9 cellular contexts compared by ENCODE assay signal in the genomic region with DNA sequence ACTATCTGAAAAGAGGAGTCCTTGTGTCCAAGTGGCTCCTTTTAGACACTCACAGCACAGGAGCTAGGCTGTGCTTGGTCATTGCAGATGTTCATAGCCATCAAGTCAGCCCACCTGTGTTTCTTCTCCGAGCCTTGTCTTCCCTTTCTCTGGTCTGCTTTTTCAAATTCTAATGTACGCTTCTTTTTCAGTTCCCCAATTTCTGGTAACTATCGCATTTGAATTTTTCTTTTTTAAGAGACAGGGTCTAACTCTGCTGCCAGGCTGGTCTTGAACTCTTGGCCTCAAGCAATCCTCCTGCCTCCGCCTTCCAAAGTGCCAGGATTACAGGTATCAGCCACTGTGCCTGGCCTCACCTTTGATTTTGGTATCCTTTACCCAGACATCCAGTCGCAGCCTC. TPM values are rescaled to one million over a fixed set of nuclear protein-coding genes. Genes with fewer than 3 reads are reported as not detected.
DNase-seq lines count a peak whose midpoint lies in the region; ATAC-seq and TF ChIP-seq lines count a peak whose summit lies in the region.
"Had no signal": no experiment of that assay in that cellular context is flagged by ENCODE, and none has a peak within 500 bp of the region (broad histone marks: within the 10 kb centered on the region; RNA-seq: fewer than 3 reads in every experiment).

No MANE protein-coding gene starts in this region.

- POLR2A ChIA-PET in GM10248 (lab: Yijun Ruan, JAX), result interaction anchor here (0.5 to 1.0 kb wide), 2 partner anchors 10 to 30 kb away, joined by 3 read pairs; no protein-coding TSS in a partner anchor
- POLR2A ChIA-PET in activated CD8-positive, alpha-beta T cell treated with anti-CD3 and anti-CD28 coated beads, Interleukin-2, amount 10 ng/mL, durations not matched to agents 7 days and 5 days (lab: Charles Lee), result interaction anchor here (1.0 kb wide), 1 partner anchor 11 kb away, joined by 4 read pairs; no protein-coding TSS in a partner anchor

- peak overlapping the region; percentile 35 for H3K27ac Mint-ChIP-seq in activated CD8-positive, alpha-beta T cell treated with anti-CD3 and anti-CD28 coated beads, Interleukin-2, amount 10 ng/mL, durations not matched to agents 7 days and 5 days
- no peak overlapping the region for H3K27ac Mint-ChIP-seq in mesothelial cell of epicardium
- peak overlapping the region in 1 of 2 donors; percentile 32 for H3K27ac Mint-ChIP-seq in stimulated activated naive CD8-positive, alpha-beta T cell treated with anti-CD3 and anti-CD28 coated beads, Interleukin-15, amount 100 ng/mL, for 72 hours

- CTCF ChIA-PET in GM10248 (lab: Yijun Ruan, JAX), result interaction anchor here (1.2 to 2.0 kb wide), 4 partner anchors 10 to 18 kb away, joined by 5 to 8 read pairs (median 6); no protein-coding TSS in a partner anchor
- CTCF ChIA-PET in activated CD8-positive, alpha-beta T cell treated with anti-CD3 and anti-CD28 coated beads, Interleukin-2, amount 10 ng/mL, durations not matched to agents 7 days and 5 days (lab: Charles Lee), result no interaction called here

- H3K27me3 Mint-ChIP-seq in activated CD8-positive, alpha-beta T cell treated with anti-CD3 and anti-CD28 coated beads, Interleukin-2, amount 10 ng/mL, durations not matched to agents 7 days and 5 days (ENCODE audit: low read depth), result no peaks in the 10 kb centered on the region
- no peaks in the 10 kb centered on the region for H3K27me3 Mint-ChIP-seq in mesothelial cell of epicardium (ENCODE audit: low read depth)
- no peaks in the 10 kb centered on the region for H3K27me3 Mint-ChIP-seq in stimulated activated naive CD8-positive, alpha-beta T cell treated with anti-CD3 and anti-CD28 coated beads, Interleukin-15, amount 100 ng/mL, for 72 hours

- no peak overlapping the region for H3K4me3 Mint-ChIP-seq in activated CD8-positive, alpha-beta T cell treated with anti-CD3 and anti-CD28 coated beads, Interleukin-2, amount 10 ng/mL, durations not matched to agents 7 days and 5 days
- no peak overlapping the region for H3K4me3 Mint-ChIP-seq in mesothelial cell of epicardium
- peak overlapping the region in 1 of 2 donors; percentile 34 for H3K4me3 Mint-ChIP-seq in stimulated activated naive CD8-positive, alpha-beta T cell treated with anti-CD3 and anti-CD28 coated beads, Interleukin-15, amount 100 ng/mL, for 72 hours

- no peaks in the 10 kb centered on the region for H3K9me3 Mint-ChIP-seq in activated CD8-positive, alpha-beta T cell treated with anti-CD3 and anti-CD28 coated beads, Interleukin-2, amount 10 ng/mL, durations not matched to agents 7 days and 5 days (ENCODE audit: insufficient read depth)
- H3K9me3 Mint-ChIP-seq in mesothelial cell of epicardium, result peaks cover 15% of the 10 kb centered on the region
- H3K9me3 Mint-ChIP-seq in stimulated activated naive CD8-positive, alpha-beta T cell treated with anti-CD3 and anti-CD28 coated beads, Interleukin-15, amount 100 ng/mL, for 72 hours, result peaks cover 0 to 10% of the 10 kb centered on the region in 2 donors

- peak; percentile 64 for DNase-seq in GM10248 (ENCODE audit: extremely low spot score)
- no peak for DNase-seq in activated CD8-positive, alpha-beta T cell treated with anti-CD3 and anti-CD28 coated beads, Interleukin-2, amount 10 ng/mL, durations not matched to agents 7 days and 5 days
- no peak for DNase-seq in mesothelial cell of epicardium (ENCODE audit: low spot score in 2 of 2, unreplicated experiment in 2 of 2)
- DNase-seq in left cardiac atrium, result no peak
- no peak for DNase-seq in Ammon's horn (ENCODE audit: low spot score)
- DNase-seq in stimulated activated naive CD8-positive, alpha-beta T cell treated with anti-CD3 and anti-CD28 coated beads, Interleukin-15, amount 100 ng/mL, for 72 hours, result no peak
- DNase-seq: activated T-cell treated with anti-CD3 and anti-CD28 coated beads, Interleukin-2, amount 50 U/mL, for 48 hours had no signal

- ATAC-seq in GM19438 (IDR thresholded peaks at IDR 0.05; ENCODE audit: low read depth, unreplicated experiment) (peak; percentile 92), HG03060 (IDR thresholded peaks at IDR 0.05; ENCODE audit: low read depth, unreplicated experiment) (peak; percentile 86), left cardiac atrium (no peak)
- ATAC-seq in activated CD8-positive, alpha-beta T cell treated with anti-CD3 and anti-CD28 coated beads, Interleukin-2, amount 10 ng/mL, durations not matched to agents 7 days and 5 days, result no peak
- no peak for ATAC-seq in stimulated activated naive CD8-positive, alpha-beta T cell treated with anti-CD3 and anti-CD28 coated beads, Interleukin-15, amount 100 ng/mL, for 72 hours

- peaks cover 64% of the 10 kb centered on the region for H3K36me3 Mint-ChIP-seq in activated CD8-positive, alpha-beta T cell treated with anti-CD3 and anti-CD28 coated beads, Interleukin-2, amount 10 ng/mL, durations not matched to agents 7 days and 5 days (ENCODE audit: low read depth)
- H3K36me3 Mint-ChIP-seq in mesothelial cell of epicardium, result no peaks in the 10 kb centered on the region

- peaks cover 55% of the 10 kb centered on the region for H3K4me1 Mint-ChIP-seq in activated CD8-positive, alpha-beta T cell treated with anti-CD3 and anti-CD28 coated beads, Interleukin-2, amount 10 ng/mL, durations not matched to agents 7 days and 5 days (ENCODE audit: low read depth)
- H3K4me1 Mint-ChIP-seq in mesothelial cell of epicardium, result no peaks in the 10 kb centered on the region
- peaks cover 73% of the 10 kb centered on the region for H3K4me1 Mint-ChIP-seq in stimulated activated naive CD8-positive, alpha-beta T cell treated with anti-CD3 and anti-CD28 coated beads, Interleukin-15, amount 100 ng/mL, for 72 hours

- no peak for TF ChIP-seq CTCF in GM10248 (IDR thresholded peaks at IDR 0.05; ENCODE audit: control extremely low read depth, extremely low read depth, low read depth, missing control alignments)
- no peak for TF ChIP-seq CTCF in mesothelial cell of epicardium (IDR thresholded peaks at IDR 0.05; ENCODE audit: unreplicated experiment)

- intact Hi-C loops in left cardiac atrium (cut with DNase I), result no loop called here

RNA-seq across cellular contexts. Expression of a gene that starts 18.9 kb away (rescaled TPM):
- 10 to 100 TPM; 75.9 to 76.0 TPM for total RNA-seq in activated CD8-positive, alpha-beta T cell treated with anti-CD3 and anti-CD28 coated beads, Interleukin-2, amount 10 ng/mL, durations not matched to agents 7 days and 5 days
- total RNA-seq in mesothelial cell of epicardium (0.20 to 0.22 TPM in 2 of 3 replicates, not detected in the other), left cardiac atrium (10 to 100 TPM in 1 of 2 donors, 1 to 10 TPM in 1; 8.1 to 18.4 TPM)

Comparison
In these comparisons a context has a peak if more than half of its experiments do, and no peak if none do; other contexts are left out.
1. ATAC-seq: peak in GM19438 (single experiment) and HG03060 (single experiment); none in activated CD8-positive, alpha-beta T cell treated with anti-CD3 and anti-CD28 coated beads, Interleukin-2, amount 10 ng/mL, durations not matched to agents 7 days and 5 days (single experiment), left cardiac atrium (0 of 2) and stimulated activated naive CD8-positive, alpha-beta T cell treated with anti-CD3 and anti-CD28 coated beads, Interleukin-15, amount 100 ng/mL, for 72 hours (single experiment).